Comparison of ENCODE assay signal across 11 cellular contexts in the genomic region with DNA sequence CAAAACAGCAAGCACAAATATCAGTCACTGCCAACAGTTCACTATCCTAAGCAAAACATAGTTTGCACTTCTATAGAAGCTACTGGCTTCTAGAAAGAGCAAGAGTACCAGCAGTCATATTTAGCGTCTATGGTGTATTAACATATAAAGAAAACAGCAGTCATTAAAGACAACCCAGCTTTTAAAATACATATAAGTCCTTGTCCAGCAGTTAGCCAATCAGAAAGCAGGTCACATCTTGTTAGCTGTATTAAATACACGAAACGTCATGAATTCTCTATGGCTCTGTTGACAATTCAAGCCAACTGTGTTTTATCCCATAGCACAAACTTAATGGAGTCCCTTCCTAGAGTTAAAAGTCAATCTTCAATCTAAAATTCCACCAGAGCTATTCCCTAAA. TPM values are rescaled to one million over a fixed set of nuclear protein-coding genes. Genes with fewer than 3 reads are reported as not detected.
DNase-seq lines count a peak whose midpoint lies in the region; ATAC-seq and TF ChIP-seq lines count a peak whose summit lies in the region.
"Had no signal": no experiment of that assay in that cellular context is flagged by ENCODE, and none has a peak within 500 bp of the region (broad histone marks: within the 10 kb centered on the region; RNA-seq: fewer than 3 reads in every experiment).

No MANE protein-coding gene starts in this region.

- H3K36me3 ChIP-seq in SJSA1, result no peaks in the 10 kb centered on the region
- no peaks in the 10 kb centered on the region for H3K36me3 ChIP-seq in osteoblast (ENCODE audit: insufficient read depth, low read length)

- peak overlapping the region; percentile 94 for H3K4me2 ChIP-seq in osteoblast (ENCODE audit: insufficient read depth, low read length)

- peak overlapping the region; percentile 74 for H3K4me3 ChIP-seq in AG04450 (ENCODE audit: low read depth, low read length)
- H3K4me3 ChIP-seq in SJSA1, result peak overlapping the region; percentile 27
- H3K4me3 ChIP-seq in fibroblast of pulmonary artery (replicated peaks; ENCODE audit: low read depth, low read length), result peak overlapping the region; percentile 63
- peak overlapping the region; percentile 79 for H3K4me3 ChIP-seq in osteoblast (ENCODE audit: insufficient read depth, low read length)

- no peak for ATAC-seq in GM18858 (IDR thresholded peaks at IDR 0.05; ENCODE audit: unreplicated experiment)
- no peak for ATAC-seq in HG03342 (IDR thresholded peaks at IDR 0.05; ENCODE audit: unreplicated experiment)
- ATAC-seq: activated naive CD4-positive, alpha-beta T cell treated with anti-CD3 and anti-CD28 coated beads, Interleukin-2, amount 50 U/mL, for 72 hours had no signal

- CTCF ChIA-PET in AG04450 (lab: Charles Lee), result interaction anchor here (0.7 to 1.6 kb wide), 2 partner anchors 255 to 428 kb away, joined by 3 to 17 read pairs; no protein-coding TSS in a partner anchor

- POLR2A ChIA-PET in AG04450 (lab: Yijun Ruan, JAX), result interaction anchor here (0.6 kb wide), 1 partner anchor 105 kb away, joined by 5 read pairs; no protein-coding TSS in a partner anchor

- no peak overlapping the region for H3K27ac ChIP-seq in AG04450 (ENCODE audit: low read depth, low read length)
- peak overlapping the region; percentile 20 for H3K27ac ChIP-seq in SJSA1
- peak overlapping the region; percentile 78 for H3K27ac ChIP-seq in osteoblast (ENCODE audit: low read depth, low read length)

- peaks cover 48% of the 10 kb centered on the region for H3K4me1 ChIP-seq in SJSA1 (replicated peaks)
- H3K4me1 ChIP-seq in osteoblast (ENCODE audit: insufficient read depth, low read length), result peaks cover 47% of the 10 kb centered on the region

- TF ChIP-seq CTCF in AG04450 (IDR thresholded peaks at IDR 0.05; ENCODE audit: low read depth, low read length), result no peak
- TF ChIP-seq CTCF in fibroblast of pulmonary artery (IDR thresholded peaks at IDR 0.05; ENCODE audit: low read length, missing control alignments), result no peak
- no peak for TF ChIP-seq CTCF in osteoblast (IDR thresholded peaks at IDR 0.05; ENCODE audit: extremely low read depth, low read depth, low read length)

- peak overlapping the region; percentile 81 for H2AFZ ChIP-seq in osteoblast (ENCODE audit: low read length)

- peak; percentile 50 for DNase-seq in AG04450 (ENCODE audit: low read depth, low spot score)
- peak in 1 of 2 experiments; percentile 54 for DNase-seq in SJSA1 (ENCODE audit: low read depth in 1 of 2, low spot score in 2 of 2)
- peak; percentile 80 for DNase-seq in fibroblast of pulmonary artery (ENCODE audit: low read depth)
- DNase-seq in osteoblast (ENCODE audit: insufficient read length, low spot score, missing footprints), result no peak
- DNase-seq in activated CD4-positive, alpha-beta T cell treated with anti-CD3 and anti-CD28 coated beads, Interleukin-2, amount 50 U/mL, for 1 hour, result no peak
- DNase-seq in iPS-NIHi11 (ENCODE audit: low spot score), result no peak
- DNase-seq: KBM-7 had no signal

- H3K79me2 ChIP-seq in osteoblast (ENCODE audit: insufficient read depth, low read length), result peaks cover 56% of the 10 kb centered on the region

- H4K20me1 ChIP-seq in osteoblast (ENCODE audit: insufficient read depth, low read length), result no peaks in the 10 kb centered on the region

- H3K9me3 ChIP-seq in AG04450 (ENCODE audit: control insufficient read depth, insufficient read depth, low read length) (no peaks in the 10 kb centered on the region), SJSA1 (replicated peaks) (no peaks in the 10 kb centered on the region), osteoblast (ENCODE audit: low read depth, low read length) (no peaks in the 10 kb centered on the region)

- no peaks in the 10 kb centered on the region for H3K27me3 ChIP-seq in AG04450 (ENCODE audit: control insufficient read depth, insufficient read depth, low read length)
- no peaks in the 10 kb centered on the region for H3K27me3 ChIP-seq in SJSA1 (replicated peaks)
- H3K27me3 ChIP-seq in osteoblast (ENCODE audit: insufficient read depth, low read length), result no peaks in the 10 kb centered on the region

RNA-seq across cellular contexts. Expression of a gene that starts 1.6 kb away (rescaled TPM):
- polyA plus RNA-seq in AG04450 (2011; rRNA removed), result 180 and 202 TPM in 2 replicates
- polyA minus RNA-seq in AG04450 (2011; rRNA and poly(A)+ RNA removed), result 516 and 556 TPM in 2 replicates
- 8.0 and 16.5 TPM in 2 replicates for total RNA-seq in SJSA1 (2014; rRNA removed; shearing (Covaris generic))
- 18.8 and 21.8 TPM in 2 replicates for total RNA-seq in osteoblast
- total RNA-seq: activated naive CD4-positive, alpha-beta T cell treated with anti-CD3 and anti-CD28 coated beads, Interleukin-2, amount 50 U/mL, for 72 hours had no signal
- polyA plus RNA-seq: CD14-positive monocyte had no signal

Comparison
In these comparisons a context has a peak if more than half of its experiments do, and no peak if none do; other contexts are left out.
1. DNase-seq: peak in AG04450 (single experiment) and fibroblast of pulmonary artery (single experiment); none in osteoblast (single experiment), activated CD4-positive, alpha-beta T cell treated with anti-CD3 and anti-CD28 coated beads, Interleukin-2, amount 50 U/mL, for 1 hour (single experiment) and iPS-NIHi11 (single experiment).
2. H3K4me3 ChIP-seq: peak in every context shown above with its lines; median percentile 79 in osteoblast; 74 in AG04450; 63 in fibroblast of pulmonary artery; 27 in SJSA1.